In genomic region chr9:20640331-20641187, GRCh38 we compare ENCODE assay signal across 8 cellular contexts. TPM values are rescaled to one million over a fixed set of nuclear protein-coding genes. Genes with fewer than 3 reads are reported as not detected.
DNase-seq lines count a peak whose midpoint lies in the region; ATAC-seq and TF ChIP-seq lines count a peak whose summit lies in the region.

No MANE protein-coding gene starts in this region.

- no peaks in the 10 kb centered on the region for H3K36me3 ChIP-seq in H7 (replicated peaks; ENCODE audit: control insufficient read depth, insufficient read depth, low read length)

- no peak for TF ChIP-seq CTCF in neural crest cell (conservative IDR thresholded peaks at IDR 0.05)

- no peaks in the 10 kb centered on the region for H3K27me3 ChIP-seq in H7 (ENCODE audit: control insufficient read depth, insufficient read depth, low read length)

- peak overlapping the region; percentile 2 for H3K4me3 Mint-ChIP-seq in T-helper 1 cell treated with Interleukin-12 subunit alpha and Interleukin-12 subunit beta and Interleukin-4 antibody, amounts not matched to agents 30 μg/mL and 1 μg/mL, for 36 hours
- H3K4me3 Mint-ChIP-seq in neural crest cell, result no peak overlapping the region

- DNase-seq in DMS153 treated with DMSO at 0.1 percent for 48 hours (lab: John Stamatoyannopoulos, UW; ENCODE audit: unreplicated experiment) (peak; percentile 14), astrocyte of the hippocampus (ENCODE audit: low read depth, low spot score) (peak; percentile 85), neural crest cell (ENCODE audit: low read depth, low spot score) (no peak), hepatic stellate cell (ENCODE audit: low spot score) (no peak), H7 (no peak)

- no peak overlapping the region for H3K4me3 ChIP-seq in H7 (ENCODE audit: insufficient read depth, low read depth, low read length)

- H3K9me3 Mint-ChIP-seq in T-helper 1 cell treated with Interleukin-12 subunit alpha and Interleukin-12 subunit beta and Interleukin-4 antibody, amounts not matched to agents 30 μg/mL and 1 μg/mL, for 36 hours, result no peaks in the 10 kb centered on the region
- no peaks in the 10 kb centered on the region for H3K9me3 Mint-ChIP-seq in neural crest cell

- H3K4me1 Mint-ChIP-seq in T-helper 1 cell treated with Interleukin-12 subunit alpha and Interleukin-12 subunit beta and Interleukin-4 antibody, amounts not matched to agents 30 μg/mL and 1 μg/mL, for 36 hours (ENCODE audit: low read depth), result peaks cover 11% of the 10 kb centered on the region
- H3K4me1 Mint-ChIP-seq in neural crest cell, result no peaks in the 10 kb centered on the region

- peak overlapping the region; percentile 17 for H3K27ac Mint-ChIP-seq in T-helper 1 cell treated with Interleukin-12 subunit alpha and Interleukin-12 subunit beta and Interleukin-4 antibody, amounts not matched to agents 30 μg/mL and 1 μg/mL, for 36 hours
- H3K27ac Mint-ChIP-seq in neural crest cell (ENCODE audit: unreplicated experiment), result peak overlapping the region; percentile 16

- peaks cover 4% of the 10 kb centered on the region for H3K36me3 Mint-ChIP-seq in T-helper 1 cell treated with Interleukin-12 subunit alpha and Interleukin-12 subunit beta and Interleukin-4 antibody, amounts not matched to agents 30 μg/mL and 1 μg/mL, for 36 hours (ENCODE audit: low read depth)
- no peaks in the 10 kb centered on the region for H3K36me3 Mint-ChIP-seq in neural crest cell (ENCODE audit: low read depth)

- ATAC-seq in GM21381 (IDR thresholded peaks at IDR 0.05; ENCODE audit: unreplicated experiment) (peak; percentile 83), HG03571 (IDR thresholded peaks at IDR 0.05; ENCODE audit: unreplicated experiment) (peak; percentile 90)

- H3K27me3 Mint-ChIP-seq in T-helper 1 cell treated with Interleukin-12 subunit alpha and Interleukin-12 subunit beta and Interleukin-4 antibody, amounts not matched to agents 30 μg/mL and 1 μg/mL, for 36 hours (ENCODE audit: low read depth), result peaks cover 14% of the 10 kb centered on the region
- no peaks in the 10 kb centered on the region for H3K27me3 Mint-ChIP-seq in neural crest cell (ENCODE audit: low read depth)

RNA-seq across cellular contexts. Expression of gene MLLT3, which starts 18.3 kb away (rescaled TPM):
- total RNA-seq in neural crest cell, result 53.7 and 57.3 TPM in 2 replicates
- total RNA-seq in H7 (2014; rRNA removed; shearing (Covaris generic)), result 4.3 and 7.8 TPM in 2 replicates

RNA-seq across cellular contexts. Expression of gene FOCAD, which starts 43.5 kb away (rescaled TPM):
- total RNA-seq in neural crest cell, result 60.1 and 60.4 TPM in 2 replicates
- 41.8 and 45.3 TPM in 2 replicates for total RNA-seq in H7 (2014; rRNA removed; shearing (Covaris generic))

Comparison
In these comparisons a context has a peak if more than half of its experiments do, and no peak if none do; other contexts are left out.
1. DNase-seq: peak in DMS153 treated with DMSO at 0.1 percent for 48 hours (single experiment) and astrocyte of the hippocampus (single experiment); none in neural crest cell (single experiment), hepatic stellate cell (single experiment) and H7 (single experiment).